Comparison of ENCODE assay signal across 21 cellular contexts in genomic region chr12:84361651-84362551, GRCh38.
DNase-seq lines count a peak whose midpoint lies in the region; ATAC-seq and TF ChIP-seq lines count a peak whose summit lies in the region.
"Had no signal": no experiment of that assay in that cellular context is flagged by ENCODE, and none has a peak within 500 bp of the region (broad histone marks: within the 10 kb centered on the region; RNA-seq: fewer than 3 reads in every experiment).

No MANE protein-coding gene starts in this region.

- no peak overlapping the region for H2BK120ac ChIP-seq in neuronal stem cell (ENCODE audit: low read depth, low read length)

- peaks cover 5% of the 10 kb centered on the region for H3K4me1 ChIP-seq in endodermal cell (ENCODE audit: control insufficient read depth, insufficient read depth, low read length)
- H3K4me1 ChIP-seq in neuronal stem cell (ENCODE audit: control insufficient read depth in 2 of 2, insufficient read depth in 1 of 2, low read depth in 1 of 2, low read length in 2 of 2), result no peaks in the 10 kb centered on the region
- no peaks in the 10 kb centered on the region for H3K4me1 ChIP-seq in SK-N-SH (ENCODE audit: control insufficient read depth in 1 of 2, insufficient read depth in 2 of 2, low read depth in 1 of 2, low read length in 1 of 2)
- H3K4me1 ChIP-seq: HAP-1 had no signal

- TF ChIP-seq EP300 in SK-N-SH (IDR thresholded peaks at IDR 0.05; ENCODE audit: borderline replicate concordance in 1 of 2, low read depth in 1 of 2, low read length in 1 of 2), result no peak

- WGBS in endodermal cell (ENCODE audit: insufficient coverage in 1 of 2, insufficient read length in 1 of 2), 2 experiments, result 89 to 90% methylated on average over 9 to 27 of the region's 27 CpGs
- WGBS in neuronal stem cell (ENCODE audit: extremely low coverage in 2 of 2, insufficient read length in 2 of 2, insufficient replicate concordance in 1 of 2), 2 donors, result no CpG with 5 or more reads among the region's 27 CpGs
- WGBS in SK-N-SH (ENCODE audit: low lambda C conversion rate), result 85% methylated on average over 4 of the region's 27 CpGs

- H3K4me3 Mint-ChIP-seq in activated naive CD8-positive, alpha-beta T cell treated with anti-CD3 and anti-CD28 coated beads, Interleukin-2, amount 50 U/mL, for 24 hours, result no peak overlapping the region
- H3K4me3 Mint-ChIP-seq in activated naive CD8-positive, alpha-beta T cell treated with anti-CD3 and anti-CD28 coated beads for 36 hours, result no peak overlapping the region
- H3K4me3 Mint-ChIP-seq in endodermal cell, result no peak overlapping the region
- H3K4me3 Mint-ChIP-seq in stimulated activated memory B cell treated with anti-CD40 and anti-IgM and Interleukin-4, amounts not matched to agents 10 μg/mL and 1 μg/mL and 100 μg/mL, for 72 hours, result no peak overlapping the region
- H3K4me3 Mint-ChIP-seq: CD8-positive, alpha-beta T cell had no signal

- no peaks in the 10 kb centered on the region for H3K4me1 Mint-ChIP-seq in activated naive CD8-positive, alpha-beta T cell treated with anti-CD3 and anti-CD28 coated beads, Interleukin-2, amount 50 U/mL, for 24 hours
- no peaks in the 10 kb centered on the region for H3K4me1 Mint-ChIP-seq in activated naive CD8-positive, alpha-beta T cell treated with anti-CD3 and anti-CD28 coated beads for 36 hours
- no peaks in the 10 kb centered on the region for H3K4me1 Mint-ChIP-seq in endodermal cell
- H3K4me1 Mint-ChIP-seq in stimulated activated memory B cell treated with anti-CD40 and anti-IgM and Interleukin-4, amounts not matched to agents 10 μg/mL and 1 μg/mL and 100 μg/mL, for 72 hours, result no peaks in the 10 kb centered on the region

- H2BK5ac ChIP-seq in neuronal stem cell (ENCODE audit: low read length), result no peak overlapping the region

- H3K9ac ChIP-seq in endodermal cell (ENCODE audit: extremely low read depth, low read length, poor library complexity, severe bottlenecking), result no peak overlapping the region
- H3K9ac ChIP-seq in neuronal stem cell (ENCODE audit: low read depth, low read length, poor library complexity), result no peak overlapping the region
- no peak overlapping the region for H3K9ac ChIP-seq in SK-N-SH

- H3K18ac ChIP-seq in neuronal stem cell (ENCODE audit: low read length), result no peak overlapping the region

- no peak for DNase-seq in activated naive CD8-positive, alpha-beta T cell treated with anti-CD3 and anti-CD28 coated beads, Interleukin-2, amount 50 U/mL, for 24 hours
- no peak for DNase-seq in activated naive CD8-positive, alpha-beta T cell treated with anti-CD3 and anti-CD28 coated beads for 36 hours
- DNase-seq in endodermal cell (peak; percentile 43), neuronal stem cell (ENCODE audit: low spot score) (no peak), SK-N-SH (no peak), RPMI8226 (no peak)
- DNase-seq: 8988T; C1 segment of cervical spinal cord; Calu3; CD8-positive, alpha-beta T cell; Karpas-422; NCI-H1694 treated with DMSO at 0.1 percent for 48 hours; NCI-H2081 treated with DMSO at 0.1 percent for 48 hours; NCI-H2171 treated with DMSO at 0.1 percent for 48 hours; NCI-H446; NCI-H526; OCI-M1; SHP77 had no signal

- H3K4ac ChIP-seq in neuronal stem cell (ENCODE audit: low read length), result no peak overlapping the region

- no peak overlapping the region for H2BK15ac ChIP-seq in neuronal stem cell (ENCODE audit: low read length)

- POLR2A ChIA-PET in SK-N-SH (lab: Yijun Ruan, JAX), result no interaction called here

- H4K91ac ChIP-seq in neuronal stem cell (ENCODE audit: low read depth, low read length, poor library complexity), result no peak overlapping the region

- H3K36me3 Mint-ChIP-seq in activated naive CD8-positive, alpha-beta T cell treated with anti-CD3 and anti-CD28 coated beads, Interleukin-2, amount 50 U/mL, for 24 hours (ENCODE audit: low read depth), result no peaks in the 10 kb centered on the region
- H3K36me3 Mint-ChIP-seq in activated naive CD8-positive, alpha-beta T cell treated with anti-CD3 and anti-CD28 coated beads for 36 hours, result no peaks in the 10 kb centered on the region
- H3K36me3 Mint-ChIP-seq in endodermal cell (ENCODE audit: low read depth), result no peaks in the 10 kb centered on the region
- no peaks in the 10 kb centered on the region for H3K36me3 Mint-ChIP-seq in stimulated activated memory B cell treated with anti-CD40 and anti-IgM and Interleukin-4, amounts not matched to agents 10 μg/mL and 1 μg/mL and 100 μg/mL, for 72 hours
- H3K36me3 Mint-ChIP-seq: CD8-positive, alpha-beta T cell had no signal

- H4K8ac ChIP-seq in neuronal stem cell (ENCODE audit: low read depth, low read length), result no peak overlapping the region

- H3K4me2 ChIP-seq in neuronal stem cell (ENCODE audit: insufficient read depth, low read length, poor library complexity, severe bottlenecking) (no peak overlapping the region), SK-N-SH (no peak overlapping the region)

- H3K27me3 ChIP-seq in endodermal cell (ENCODE audit: control insufficient read depth, insufficient read depth, low read length, poor library complexity, severe bottlenecking) (no peaks in the 10 kb centered on the region), neuronal stem cell (ENCODE audit: control insufficient read depth in 3 of 3, insufficient read depth in 3 of 3, low read depth in 1 of 3, low read length in 3 of 3) (no peaks in the 10 kb centered on the region), SK-N-SH (ENCODE audit: insufficient read depth) (no peaks in the 10 kb centered on the region)

- H3K9me3 Mint-ChIP-seq in activated naive CD8-positive, alpha-beta T cell treated with anti-CD3 and anti-CD28 coated beads, Interleukin-2, amount 50 U/mL, for 24 hours, result no peaks in the 10 kb centered on the region
- H3K9me3 Mint-ChIP-seq in activated naive CD8-positive, alpha-beta T cell treated with anti-CD3 and anti-CD28 coated beads for 36 hours, result no peaks in the 10 kb centered on the region
- no peaks in the 10 kb centered on the region for H3K9me3 Mint-ChIP-seq in endodermal cell
- no peaks in the 10 kb centered on the region for H3K9me3 Mint-ChIP-seq in stimulated activated memory B cell treated with anti-CD40 and anti-IgM and Interleukin-4, amounts not matched to agents 10 μg/mL and 1 μg/mL and 100 μg/mL, for 72 hours

- no peaks in the 10 kb centered on the region for H3F3A ChIP-seq in SK-N-SH (replicated peaks; ENCODE audit: insufficient read depth)

- TF ChIP-seq RAD21 in SK-N-SH (IDR thresholded peaks at IDR 0.05; ENCODE audit: low read length), result no peak

- H2AK5ac ChIP-seq in neuronal stem cell (ENCODE audit: low read depth, low read length), result peak overlapping the region; percentile 72

- ATAC-seq in activated naive CD8-positive, alpha-beta T cell treated with anti-CD3 and anti-CD28 coated beads, Interleukin-2, amount 50 U/mL, for 24 hours, result peak; percentile 10
- ATAC-seq in stimulated activated memory B cell treated with anti-CD40 and anti-IgM and Interleukin-4, amounts not matched to agents 10 μg/mL and 1 μg/mL and 100 μg/mL, for 72 hours, result peak; percentile 26
- ATAC-seq in GM19023 (IDR thresholded peaks at IDR 0.05; ENCODE audit: unreplicated experiment), result no peak
- ATAC-seq: CD8-positive, alpha-beta T cell had no signal

- H3K27me3 Mint-ChIP-seq in activated naive CD8-positive, alpha-beta T cell treated with anti-CD3 and anti-CD28 coated beads, Interleukin-2, amount 50 U/mL, for 24 hours, result no peaks in the 10 kb centered on the region
- H3K27me3 Mint-ChIP-seq in activated naive CD8-positive, alpha-beta T cell treated with anti-CD3 and anti-CD28 coated beads for 36 hours, result no peaks in the 10 kb centered on the region
- H3K27me3 Mint-ChIP-seq in endodermal cell (ENCODE audit: insufficient read depth), result no peaks in the 10 kb centered on the region
- H3K27me3 Mint-ChIP-seq in stimulated activated memory B cell treated with anti-CD40 and anti-IgM and Interleukin-4, amounts not matched to agents 10 μg/mL and 1 μg/mL and 100 μg/mL, for 72 hours, result no peaks in the 10 kb centered on the region

- no peak overlapping the region for H3K23ac ChIP-seq in neuronal stem cell (ENCODE audit: low read depth, low read length, poor library complexity)

- peak overlapping the region; percentile 83 for H3K14ac ChIP-seq in neuronal stem cell (ENCODE audit: low read length)

- no peaks in the 10 kb centered on the region for H4K20me1 ChIP-seq in SK-N-SH (ENCODE audit: insufficient read depth)

- no peaks in the 10 kb centered on the region for H3K9me3 ChIP-seq in endodermal cell (ENCODE audit: control insufficient read depth, low read length)
- no peaks in the 10 kb centered on the region for H3K9me3 ChIP-seq in neuronal stem cell (replicated peaks in 1 of 2; ENCODE audit: control insufficient read depth in 2 of 2, insufficient read depth in 1 of 2, low read depth in 1 of 2, low read length in 2 of 2)
- no peaks in the 10 kb centered on the region for H3K9me3 ChIP-seq in SK-N-SH
- H3K9me3 ChIP-seq: HAP-1 had no signal

- no peak overlapping the region for H3K27ac ChIP-seq in endodermal cell (ENCODE audit: low read depth, low read length)
- no peak overlapping the region for H3K27ac ChIP-seq in neuronal stem cell (replicated peaks; ENCODE audit: low read length)
- no peak overlapping the region for H3K27ac ChIP-seq in SK-N-SH (ENCODE audit: low read depth in 2 of 2, low read length in 1 of 2)

- TF ChIP-seq CTCF in endodermal cell (conservative IDR thresholded peaks at IDR 0.05), result no peak
- TF ChIP-seq CTCF in SK-N-SH (IDR thresholded peaks at IDR 0.05), result no peak

- no peak overlapping the region for H3K27ac Mint-ChIP-seq in activated naive CD8-positive, alpha-beta T cell treated with anti-CD3 and anti-CD28 coated beads, Interleukin-2, amount 50 U/mL, for 24 hours
- H3K27ac Mint-ChIP-seq in activated naive CD8-positive, alpha-beta T cell treated with anti-CD3 and anti-CD28 coated beads for 36 hours, result no peak overlapping the region
- H3K27ac Mint-ChIP-seq in endodermal cell, result no peak overlapping the region
- H3K27ac Mint-ChIP-seq in stimulated activated memory B cell treated with anti-CD40 and anti-IgM and Interleukin-4, amounts not matched to agents 10 μg/mL and 1 μg/mL and 100 μg/mL, for 72 hours, result no peak overlapping the region
- H3K27ac Mint-ChIP-seq: CD8-positive, alpha-beta T cell had no signal

- H2AFZ ChIP-seq in neuronal stem cell (ENCODE audit: low read length) (no peak overlapping the region), SK-N-SH (ENCODE audit: low read depth) (no peak overlapping the region)

- no peaks in the 10 kb centered on the region for H3K79me1 ChIP-seq in neuronal stem cell (ENCODE audit: low read depth, low read length)

- H3K79me2 ChIP-seq in SK-N-SH (ENCODE audit: insufficient read depth), result no peaks in the 10 kb centered on the region

- H3K9me2 ChIP-seq in SK-N-SH, result no peaks in the 10 kb centered on the region

- no peak overlapping the region for H2BK12ac ChIP-seq in neuronal stem cell (ENCODE audit: low read length)

- H3K36me3 ChIP-seq in endodermal cell (ENCODE audit: control insufficient read depth, insufficient read depth, low read length) (no peaks in the 10 kb centered on the region), neuronal stem cell (replicated peaks in 1 of 2; ENCODE audit: control insufficient read depth in 2 of 2, insufficient read depth in 2 of 2, low read length in 2 of 2) (no peaks in the 10 kb centered on the region), SK-N-SH (replicated peaks in 1 of 2; ENCODE audit: control insufficient read depth in 1 of 2, insufficient read depth in 2 of 2, low read length in 1 of 2) (no peaks in the 10 kb centered on the region)
- H3K36me3 ChIP-seq: HAP-1 had no signal

- no peak overlapping the region for H3K4me3 ChIP-seq in endodermal cell (ENCODE audit: low read length)
- no peak overlapping the region for H3K4me3 ChIP-seq in neuronal stem cell (ENCODE audit: low read length in 2 of 2)
- no peak overlapping the region for H3K4me3 ChIP-seq in SK-N-SH (ENCODE audit: low read depth in 2 of 2, low read length in 1 of 2)
- H3K4me3 ChIP-seq: HAP-1 had no signal

- CTCF ChIA-PET in SK-N-SH (lab: Yijun Ruan, JAX), result interaction anchor here (1.2 kb wide), 1 partner anchor 13 kb away, joined by 3 read pairs; no protein-coding TSS in a partner anchor
